Comparison of ENCODE assay signal across 21 cellular contexts in the genomic region with DNA sequence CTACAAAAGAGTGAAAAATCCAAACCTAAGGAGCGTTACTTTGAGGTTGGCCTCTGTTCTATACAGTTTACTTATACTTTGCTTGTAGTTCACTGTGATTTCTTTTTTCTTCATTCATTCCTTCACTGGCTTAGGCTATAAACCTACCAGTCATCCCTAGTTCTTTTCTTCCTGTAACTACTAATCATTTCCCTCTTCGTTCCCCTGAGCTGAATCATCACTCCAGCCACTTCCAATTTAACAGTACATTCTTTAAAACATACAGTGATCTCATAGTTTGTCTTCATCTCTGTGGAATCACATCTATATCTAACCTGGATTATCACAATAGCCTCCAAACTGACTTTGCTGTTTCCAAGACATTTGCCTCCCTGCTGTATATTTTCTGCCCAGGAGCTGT. TPM values are rescaled to one million over a fixed set of nuclear protein-coding genes. Genes with fewer than 3 reads are reported as not detected.
DNase-seq lines count a peak whose midpoint lies in the region; ATAC-seq and TF ChIP-seq lines count a peak whose summit lies in the region.
"Had no signal": no experiment of that assay in that cellular context is flagged by ENCODE, and none has a peak within 500 bp of the region (broad histone marks: within the 10 kb centered on the region; RNA-seq: fewer than 3 reads in every experiment).

No MANE protein-coding gene starts in this region.

- no peaks in the 10 kb centered on the region for H3K9me3 ChIP-seq in SK-N-SH
- H3K9me3 ChIP-seq: gastroesophageal sphincter, HAP-1 had no signal

- H3K4me3 ChIP-seq in GM23338 (no peak overlapping the region), SK-N-SH (ENCODE audit: low read depth in 2 of 2, low read length in 1 of 2) (no peak overlapping the region), fibroblast of mammary gland (ENCODE audit: control insufficient read depth, low read depth, low read length) (no peak overlapping the region)
- H3K4me3 ChIP-seq: coronary artery, gastroesophageal sphincter, HAP-1 had no signal

- ATAC-seq in GM23338 = no peak
- ATAC-seq in activated CD8-positive, alpha-beta T cell treated with anti-CD3 and anti-CD28 coated beads for 36 hours = no peak
- ATAC-seq: CD8-positive, alpha-beta T cell; gastroesophageal sphincter; left colon; naive thymus-derived CD4-positive, alpha-beta T cell; sciatic nerve had no signal

- no peak overlapping the region for H3K4me2 ChIP-seq in GM23338
- H3K4me2 ChIP-seq in SK-N-SH = 0 out of 2 replicates have a peak overlapping the region, but pooled peaks have one; percentile 29

- no peaks in the 10 kb centered on the region for H3K36me3 ChIP-seq in GM23338 (ENCODE audit: insufficient read depth)
- H3K36me3 ChIP-seq in SK-N-SH (replicated peaks in 1 of 2; ENCODE audit: control insufficient read depth in 1 of 2, insufficient read depth in 2 of 2, low read length in 1 of 2) = no peaks in the 10 kb centered on the region
- H3K36me3 ChIP-seq: gastroesophageal sphincter, HAP-1 had no signal

- H3K27me3 ChIP-seq in GM23338 (ENCODE audit: insufficient read depth) (no peaks in the 10 kb centered on the region), SK-N-SH (ENCODE audit: insufficient read depth) (no peaks in the 10 kb centered on the region)
- H3K27me3 ChIP-seq: gastroesophageal sphincter had no signal

- intact Hi-C loops in activated CD8-positive, alpha-beta T cell treated with anti-CD3 and anti-CD28 coated beads for 36 hours (cut with micrococcal nuclease) = no loop called here
- intact Hi-C loops in activated naive CD4-positive, alpha-beta T cell treated with anti-CD3 and anti-CD28 coated beads for 36 hours (cut with micrococcal nuclease) = no loop called here

- H3F3A ChIP-seq in GM23338 (replicated peaks; ENCODE audit: low read depth) (no peaks in the 10 kb centered on the region), SK-N-SH (replicated peaks; ENCODE audit: insufficient read depth) (peaks cover 9% of the 10 kb centered on the region)

- H3K9me2 ChIP-seq in GM23338 (ENCODE audit: insufficient read depth) = no peaks in the 10 kb centered on the region
- H3K9me2 ChIP-seq in SK-N-SH = no peaks in the 10 kb centered on the region

- WGBS in SK-N-SH (ENCODE audit: low lambda C conversion rate) = 5% methylated on average over 2 of the region's 2 CpGs

- POLR2A ChIA-PET in SK-N-SH (lab: Yijun Ruan, JAX) = no interaction called here
- POLR2A ChIA-PET in activated CD8-positive, alpha-beta T cell treated with anti-CD3 and anti-CD28 coated beads for 36 hours (lab: Charles Lee) = no interaction called here

- CTCF ChIA-PET in SK-N-SH (lab: Yijun Ruan, JAX) = no interaction called here
- CTCF ChIA-PET in activated CD8-positive, alpha-beta T cell treated with anti-CD3 and anti-CD28 coated beads for 36 hours (lab: Charles Lee) = no interaction called here
- CTCF ChIA-PET in activated naive CD4-positive, alpha-beta T cell treated with anti-CD3 and anti-CD28 coated beads for 36 hours (lab: Charles Lee) = no interaction called here

- peak overlapping the region; percentile 33; the same call in 1 of the 2 replicates for H2AFZ ChIP-seq in GM23338
- no peak overlapping the region for H2AFZ ChIP-seq in SK-N-SH (ENCODE audit: low read depth)

- peaks cover under 1% of the 10 kb centered on the region; the same call in 2 of the 3 replicates for H3K9me3 Mint-ChIP-seq in GM23338
- no peaks in the 10 kb centered on the region for H3K9me3 Mint-ChIP-seq in progenitor cell of endocrine pancreas (ENCODE audit: low read depth)
- H3K9me3 Mint-ChIP-seq in activated CD8-positive, alpha-beta T cell treated with anti-CD3 and anti-CD28 coated beads for 36 hours = peaks cover 1% of the 10 kb centered on the region
- no peaks in the 10 kb centered on the region for H3K9me3 Mint-ChIP-seq in activated naive CD4-positive, alpha-beta T cell treated with anti-CD3 and anti-CD28 coated beads for 36 hours
- H3K9me3 Mint-ChIP-seq: CD8-positive, alpha-beta T cell had no signal

- no peak overlapping the region for H3K27ac Mint-ChIP-seq in GM23338
- no peak overlapping the region for H3K27ac Mint-ChIP-seq in progenitor cell of endocrine pancreas
- no peak overlapping the region for H3K27ac Mint-ChIP-seq in activated CD8-positive, alpha-beta T cell treated with anti-CD3 and anti-CD28 coated beads for 36 hours
- H3K27ac Mint-ChIP-seq in activated naive CD4-positive, alpha-beta T cell treated with anti-CD3 and anti-CD28 coated beads for 36 hours = no peak overlapping the region
- H3K27ac Mint-ChIP-seq: activated naive CD8-positive, alpha-beta T cell; CD8-positive, alpha-beta T cell; naive thymus-derived CD4-positive, alpha-beta T cell; stimulated activated naive CD8-positive, alpha-beta T cell treated with anti-CD3 and anti-CD28 coated beads, Interleukin-15, Interleukin-2, amounts not matched to agents 100 ng/mL and 50 ng/mL, for 24 hours had no signal

- DNase-seq in GM23338 (ENCODE audit: low spot score) = no peak
- DNase-seq in SK-N-SH = no peak
- DNase-seq in fibroblast of mammary gland (ENCODE audit: low read depth) = peak; percentile 69
- peak; percentile 35 for DNase-seq in stromal cell of bone marrow (ENCODE audit: low read depth)
- no peak for DNase-seq in progenitor cell of endocrine pancreas (ENCODE audit: low spot score, unreplicated experiment)
- DNase-seq in activated CD8-positive, alpha-beta T cell treated with anti-CD3 and anti-CD28 coated beads for 36 hours = no peak
- no peak for DNase-seq in activated naive CD4-positive, alpha-beta T cell treated with anti-CD3 and anti-CD28 coated beads for 36 hours
- DNase-seq: activated CD4-positive, CD25-positive, alpha-beta regulatory T cell; activated CD8-positive, alpha-beta memory T cell treated with anti-CD3 and anti-CD28 coated beads, Interleukin-2, amount 50 U/mL, for 48 hours; CD8-positive, alpha-beta T cell; left colon; MV-4-11; naive thymus-derived CD4-positive, alpha-beta T cell; NCI-H2171 treated with DMSO at 0.1 percent for 48 hours had no signal

- peaks cover under 1% of the 10 kb centered on the region; the same call in 1 of the 3 replicates for H3K36me3 Mint-ChIP-seq in GM23338 (ENCODE audit: low read depth)
- H3K36me3 Mint-ChIP-seq in progenitor cell of endocrine pancreas (ENCODE audit: insufficient read depth) = no peaks in the 10 kb centered on the region
- H3K36me3 Mint-ChIP-seq in activated CD8-positive, alpha-beta T cell treated with anti-CD3 and anti-CD28 coated beads for 36 hours (ENCODE audit: low read depth) = no peaks in the 10 kb centered on the region
- no peaks in the 10 kb centered on the region for H3K36me3 Mint-ChIP-seq in activated naive CD4-positive, alpha-beta T cell treated with anti-CD3 and anti-CD28 coated beads for 36 hours (ENCODE audit: low read depth)
- H3K36me3 Mint-ChIP-seq: activated naive CD8-positive, alpha-beta T cell; CD8-positive, alpha-beta T cell; naive thymus-derived CD4-positive, alpha-beta T cell had no signal

- H3K9ac ChIP-seq in SK-N-SH = no peak overlapping the region

- no peaks in the 10 kb centered on the region for H3K79me2 ChIP-seq in GM23338 (replicated peaks; ENCODE audit: insufficient read depth)
- H3K79me2 ChIP-seq in SK-N-SH (ENCODE audit: insufficient read depth) = no peaks in the 10 kb centered on the region

- H3K4me1 Mint-ChIP-seq in GM23338 = no peaks in the 10 kb centered on the region
- no peaks in the 10 kb centered on the region for H3K4me1 Mint-ChIP-seq in progenitor cell of endocrine pancreas (ENCODE audit: low read depth)
- no peaks in the 10 kb centered on the region for H3K4me1 Mint-ChIP-seq in activated CD8-positive, alpha-beta T cell treated with anti-CD3 and anti-CD28 coated beads for 36 hours (ENCODE audit: low read depth)
- H3K4me1 Mint-ChIP-seq in activated naive CD4-positive, alpha-beta T cell treated with anti-CD3 and anti-CD28 coated beads for 36 hours (ENCODE audit: low read depth) = no peaks in the 10 kb centered on the region
- H3K4me1 Mint-ChIP-seq: naive thymus-derived CD4-positive, alpha-beta T cell had no signal

- H3K4me1 ChIP-seq in GM23338 (ENCODE audit: insufficient read depth) (no peaks in the 10 kb centered on the region), SK-N-SH (ENCODE audit: control insufficient read depth in 1 of 2, insufficient read depth in 2 of 2, low read depth in 1 of 2, low read length in 1 of 2) (peaks cover 0 to 4% of the 10 kb centered on the region in 2 experiments; a peak in 1 of 4 replicates)
- H3K4me1 ChIP-seq: gastroesophageal sphincter, HAP-1 had no signal

- H3K27me3 Mint-ChIP-seq in GM23338 (ENCODE audit: insufficient read depth, low read depth, poor library complexity) (no peaks in the 10 kb centered on the region), progenitor cell of endocrine pancreas (no peaks in the 10 kb centered on the region)
- no peaks in the 10 kb centered on the region for H3K27me3 Mint-ChIP-seq in activated CD8-positive, alpha-beta T cell treated with anti-CD3 and anti-CD28 coated beads for 36 hours
- H3K27me3 Mint-ChIP-seq in activated naive CD4-positive, alpha-beta T cell treated with anti-CD3 and anti-CD28 coated beads for 36 hours (ENCODE audit: low read depth) = no peaks in the 10 kb centered on the region
- H3K27me3 Mint-ChIP-seq: activated naive CD8-positive, alpha-beta T cell; stimulated activated naive CD8-positive, alpha-beta T cell treated with anti-CD3 and anti-CD28 coated beads, Interleukin-15, Interleukin-2, amounts not matched to agents 100 ng/mL and 50 ng/mL, for 24 hours had no signal

- TF ChIP-seq EP300 in SK-N-SH (IDR thresholded peaks at IDR 0.05; ENCODE audit: borderline replicate concordance in 1 of 2, low read depth in 1 of 2, low read length in 1 of 2) = peak in 1 of 2 experiments; percentile 46; a peak in 1 of 4 replicates

- no peak for TF ChIP-seq RAD21 in SK-N-SH (IDR thresholded peaks at IDR 0.05; ENCODE audit: low read length)

- H4K20me1 ChIP-seq in GM23338 (replicated peaks; ENCODE audit: insufficient read depth) = no peaks in the 10 kb centered on the region
- no peaks in the 10 kb centered on the region for H4K20me1 ChIP-seq in SK-N-SH (ENCODE audit: insufficient read depth)

- TF ChIP-seq CTCF in GM23338 (conservative IDR thresholded peaks at IDR 0.05; ENCODE audit: low read depth in 2 of 2) (no peak), SK-N-SH (IDR thresholded peaks at IDR 0.05) (no peak), fibroblast of mammary gland (conservative IDR thresholded peaks at IDR 0.05; ENCODE audit: control insufficient read depth, insufficient read depth, low read depth, low read length) (no peak), progenitor cell of endocrine pancreas (IDR thresholded peaks at IDR 0.05; ENCODE audit: unreplicated experiment) (no peak)
- TF ChIP-seq CTCF in activated CD8-positive, alpha-beta T cell treated with anti-CD3 and anti-CD28 coated beads for 36 hours (IDR thresholded peaks at IDR 0.05) = no peak

- H3K4me3 Mint-ChIP-seq in GM23338 = no peak overlapping the region
- no peak overlapping the region for H3K4me3 Mint-ChIP-seq in progenitor cell of endocrine pancreas (ENCODE audit: low read depth)
- H3K4me3 Mint-ChIP-seq in activated CD8-positive, alpha-beta T cell treated with anti-CD3 and anti-CD28 coated beads for 36 hours = no peak overlapping the region
- no peak overlapping the region for H3K4me3 Mint-ChIP-seq in activated naive CD4-positive, alpha-beta T cell treated with anti-CD3 and anti-CD28 coated beads for 36 hours
- H3K4me3 Mint-ChIP-seq: activated naive CD8-positive, alpha-beta T cell; CD8-positive, alpha-beta T cell; naive thymus-derived CD4-positive, alpha-beta T cell; stimulated activated naive CD8-positive, alpha-beta T cell treated with anti-CD3 and anti-CD28 coated beads, Interleukin-15, Interleukin-2, amounts not matched to agents 100 ng/mL and 50 ng/mL, for 24 hours had no signal

- H3K27ac ChIP-seq in GM23338 (ENCODE audit: low read depth) (no peak overlapping the region), SK-N-SH (ENCODE audit: low read depth in 2 of 2, low read length in 1 of 2) (peak overlapping the region in 1 of 2 experiments; percentile 49; a peak in 2 of 4 replicates)
- H3K27ac ChIP-seq: coronary artery, gastroesophageal sphincter had no signal

RNA-seq across cellular contexts. Expression of a gene that starts 25.2 kb away (rescaled TPM):
- total RNA-seq in GM23338 (2014; rRNA removed; shearing (Covaris generic)) = 0.28 and 5.9 TPM in 2 replicates
- polyA plus RNA-seq in GM23338 (2016; fragmentation: Nextera tagmentation; extraction: Ambion mirVana) (2.1 and 2.9 TPM in 2 replicates), SK-N-SH (2012; rRNA removed) (6.2 and 7.8 TPM in 2 replicates)
- polyA plus RNA-seq in SK-N-SH (2012; cell fraction: cytosol; rRNA removed) = 8.3 and 9.5 TPM in 2 replicates
- 1.3 and 2.9 TPM in 2 replicates for polyA plus RNA-seq in SK-N-SH (2012; cell fraction: nucleus; rRNA removed)
- 0.96 and 1.6 TPM in 2 replicates for total RNA-seq in progenitor cell of endocrine pancreas
- total RNA-seq in activated CD8-positive, alpha-beta T cell treated with anti-CD3 and anti-CD28 coated beads for 36 hours = not detected
- not detected for total RNA-seq in activated naive CD4-positive, alpha-beta T cell treated with anti-CD3 and anti-CD28 coated beads for 36 hours
- total RNA-seq: CD8-positive, alpha-beta T cell; HT-29; left colon; naive thymus-derived CD4-positive, alpha-beta T cell; sciatic nerve had no signal
- polyA plus RNA-seq: naive thymus-derived CD4-positive, alpha-beta T cell had no signal

Comparison
In these comparisons a context has a peak if more than half of its experiments do, and no peak if none do; other contexts are left out.
1. DNase-seq: peak in fibroblast of mammary gland (single experiment) and stromal cell of bone marrow (single experiment); none in GM23338 (single experiment), SK-N-SH (single experiment), progenitor cell of endocrine pancreas (single experiment), activated CD8-positive, alpha-beta T cell treated with anti-CD3 and anti-CD28 coated beads for 36 hours (single experiment) and activated naive CD4-positive, alpha-beta T cell treated with anti-CD3 and anti-CD28 coated beads for 36 hours (single experiment).